ENCODE assay signal across 1 cellular context in the genomic region with DNA sequence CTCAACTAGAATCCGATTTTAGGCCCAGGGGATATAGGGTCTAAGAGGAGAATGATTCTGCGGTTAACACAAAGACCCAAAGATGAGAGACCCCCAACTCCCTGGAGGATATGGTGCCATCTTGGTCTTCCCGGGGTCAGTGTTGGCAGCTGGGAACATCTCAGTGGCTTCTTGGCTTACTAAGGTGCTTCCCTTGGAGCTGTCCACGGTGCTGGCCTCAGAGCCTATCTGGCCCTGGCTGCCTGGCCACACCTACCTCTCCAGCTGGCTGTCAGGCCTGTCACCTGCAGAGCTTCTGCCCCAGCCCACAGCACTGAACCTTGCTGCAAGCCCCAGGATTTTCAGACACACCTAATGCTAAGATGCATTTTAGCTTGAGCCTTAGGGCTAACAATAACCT.
A peak's percentile ranks its signal among the peaks of the same experiment; 100 is the strongest.
TF ChIP-seq lines count a peak whose summit lies in the region.

No MANE protein-coding gene starts in this region.

TF ChIP-seq in K562, 482 proteins besides CTCF, POLR2A, EP300 and RAD21 (continued from another document):
- TF ChIP-seq, protein P1, sequence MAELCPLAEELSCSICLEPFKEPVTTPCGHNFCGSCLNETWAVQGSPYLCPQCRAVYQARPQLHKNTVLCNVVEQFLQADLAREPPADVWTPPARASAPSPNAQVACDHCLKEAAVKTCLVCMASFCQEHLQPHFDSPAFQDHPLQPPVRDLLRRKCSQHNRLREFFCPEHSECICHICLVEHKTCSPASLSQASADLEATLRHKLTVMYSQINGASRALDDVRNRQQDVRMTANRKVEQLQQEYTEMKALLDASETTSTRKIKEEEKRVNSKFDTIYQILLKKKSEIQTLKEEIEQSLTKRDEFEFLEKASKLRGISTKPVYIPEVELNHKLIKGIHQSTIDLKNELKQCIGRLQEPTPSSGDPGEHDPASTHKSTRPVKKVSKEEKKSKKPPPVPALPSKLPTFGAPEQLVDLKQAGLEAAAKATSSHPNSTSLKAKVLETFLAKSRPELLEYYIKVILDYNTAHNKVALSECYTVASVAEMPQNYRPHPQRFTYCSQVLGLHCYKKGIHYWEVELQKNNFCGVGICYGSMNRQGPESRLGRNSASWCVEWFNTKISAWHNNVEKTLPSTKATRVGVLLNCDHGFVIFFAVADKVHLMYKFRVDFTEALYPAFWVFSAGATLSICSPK (IDR thresholded peaks at IDR 0.05; ENCODE audit: borderline replicate concordance): no peak
- no peak for TF ChIP-seq STAT5B (CRISPR knock-in tag; IDR thresholded peaks at IDR 0.05)
- TF ChIP-seq NUFIP1 (IDR thresholded peaks at IDR 0.05; ENCODE audit: partially characterized antibody): no peak
- TF ChIP-seq KLF13 (tag; IDR thresholded peaks at IDR 0.05; ENCODE audit: borderline replicate concordance, low read depth): no peak
- no peak for TF ChIP-seq ZBTB17 (CRISPR knock-in tag; IDR thresholded peaks at IDR 0.05)
- TF ChIP-seq, protein P2, sequence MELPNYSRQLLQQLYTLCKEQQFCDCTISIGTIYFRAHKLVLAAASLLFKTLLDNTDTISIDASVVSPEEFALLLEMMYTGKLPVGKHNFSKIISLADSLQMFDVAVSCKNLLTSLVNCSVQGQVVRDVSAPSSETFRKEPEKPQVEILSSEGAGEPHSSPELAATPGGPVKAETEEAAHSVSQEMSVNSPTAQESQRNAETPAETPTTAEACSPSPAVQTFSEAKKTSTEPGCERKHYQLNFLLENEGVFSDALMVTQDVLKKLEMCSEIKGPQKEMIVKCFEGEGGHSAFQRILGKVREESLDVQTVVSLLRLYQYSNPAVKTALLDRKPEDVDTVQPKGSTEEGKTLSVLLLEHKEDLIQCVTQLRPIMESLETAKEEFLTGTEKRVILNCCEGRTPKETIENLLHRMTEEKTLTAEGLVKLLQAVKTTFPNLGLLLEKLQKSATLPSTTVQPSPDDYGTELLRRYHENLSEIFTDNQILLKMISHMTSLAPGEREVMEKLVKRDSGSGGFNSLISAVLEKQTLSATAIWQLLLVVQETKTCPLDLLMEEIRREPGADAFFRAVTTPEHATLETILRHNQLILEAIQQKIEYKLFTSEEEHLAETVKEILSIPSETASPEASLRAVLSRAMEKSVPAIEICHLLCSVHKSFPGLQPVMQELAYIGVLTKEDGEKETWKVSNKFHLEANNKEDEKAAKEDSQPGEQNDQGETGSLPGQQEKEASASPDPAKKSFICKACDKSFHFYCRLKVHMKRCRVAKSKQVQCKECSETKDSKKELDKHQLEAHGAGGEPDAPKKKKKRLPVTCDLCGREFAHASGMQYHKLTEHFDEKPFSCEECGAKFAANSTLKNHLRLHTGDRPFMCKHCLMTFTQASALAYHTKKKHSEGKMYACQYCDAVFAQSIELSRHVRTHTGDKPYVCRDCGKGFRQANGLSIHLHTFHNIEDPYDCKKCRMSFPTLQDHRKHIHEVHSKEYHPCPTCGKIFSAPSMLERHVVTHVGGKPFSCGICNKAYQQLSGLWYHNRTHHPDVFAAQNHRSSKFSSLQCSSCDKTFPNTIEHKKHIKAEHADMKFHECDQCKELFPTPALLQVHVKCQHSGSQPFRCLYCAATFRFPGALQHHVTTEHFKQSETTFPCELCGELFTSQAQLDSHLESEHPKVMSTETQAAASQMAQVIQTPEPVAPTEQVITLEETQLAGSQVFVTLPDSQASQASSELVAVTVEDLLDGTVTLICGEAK (IDR thresholded peaks at IDR 0.05): no peak
- TF ChIP-seq, protein P2 (CRISPR knock-in tag; IDR thresholded peaks at IDR 0.05): no peak
- TF ChIP-seq, protein P3, sequence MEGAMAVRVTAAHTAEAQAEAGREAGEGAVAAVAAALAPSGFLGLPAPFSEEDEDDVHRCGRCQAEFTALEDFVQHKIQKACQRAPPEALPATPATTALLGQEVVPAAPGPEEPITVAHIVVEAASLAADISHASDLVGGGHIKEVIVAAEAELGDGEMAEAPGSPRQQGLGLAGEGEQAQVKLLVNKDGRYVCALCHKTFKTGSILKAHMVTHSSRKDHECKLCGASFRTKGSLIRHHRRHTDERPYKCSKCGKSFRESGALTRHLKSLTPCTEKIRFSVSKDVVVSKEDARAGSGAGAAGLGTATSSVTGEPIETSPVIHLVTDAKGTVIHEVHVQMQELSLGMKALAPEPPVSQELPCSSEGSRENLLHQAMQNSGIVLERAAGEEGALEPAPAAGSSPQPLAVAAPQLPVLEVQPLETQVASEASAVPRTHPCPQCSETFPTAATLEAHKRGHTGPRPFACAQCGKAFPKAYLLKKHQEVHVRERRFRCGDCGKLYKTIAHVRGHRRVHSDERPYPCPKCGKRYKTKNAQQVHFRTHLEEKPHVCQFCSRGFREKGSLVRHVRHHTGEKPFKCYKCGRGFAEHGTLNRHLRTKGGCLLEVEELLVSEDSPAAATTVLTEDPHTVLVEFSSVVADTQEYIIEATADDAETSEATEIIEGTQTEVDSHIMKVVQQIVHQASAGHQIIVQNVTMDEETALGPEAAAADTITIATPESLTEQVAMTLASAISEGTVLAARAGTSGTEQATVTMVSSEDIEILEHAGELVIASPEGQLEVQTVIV (CRISPR knock-in tag; IDR thresholded peaks at IDR 0.05; ENCODE audit: borderline replicate concordance): no peak
- TF ChIP-seq, protein P4, sequence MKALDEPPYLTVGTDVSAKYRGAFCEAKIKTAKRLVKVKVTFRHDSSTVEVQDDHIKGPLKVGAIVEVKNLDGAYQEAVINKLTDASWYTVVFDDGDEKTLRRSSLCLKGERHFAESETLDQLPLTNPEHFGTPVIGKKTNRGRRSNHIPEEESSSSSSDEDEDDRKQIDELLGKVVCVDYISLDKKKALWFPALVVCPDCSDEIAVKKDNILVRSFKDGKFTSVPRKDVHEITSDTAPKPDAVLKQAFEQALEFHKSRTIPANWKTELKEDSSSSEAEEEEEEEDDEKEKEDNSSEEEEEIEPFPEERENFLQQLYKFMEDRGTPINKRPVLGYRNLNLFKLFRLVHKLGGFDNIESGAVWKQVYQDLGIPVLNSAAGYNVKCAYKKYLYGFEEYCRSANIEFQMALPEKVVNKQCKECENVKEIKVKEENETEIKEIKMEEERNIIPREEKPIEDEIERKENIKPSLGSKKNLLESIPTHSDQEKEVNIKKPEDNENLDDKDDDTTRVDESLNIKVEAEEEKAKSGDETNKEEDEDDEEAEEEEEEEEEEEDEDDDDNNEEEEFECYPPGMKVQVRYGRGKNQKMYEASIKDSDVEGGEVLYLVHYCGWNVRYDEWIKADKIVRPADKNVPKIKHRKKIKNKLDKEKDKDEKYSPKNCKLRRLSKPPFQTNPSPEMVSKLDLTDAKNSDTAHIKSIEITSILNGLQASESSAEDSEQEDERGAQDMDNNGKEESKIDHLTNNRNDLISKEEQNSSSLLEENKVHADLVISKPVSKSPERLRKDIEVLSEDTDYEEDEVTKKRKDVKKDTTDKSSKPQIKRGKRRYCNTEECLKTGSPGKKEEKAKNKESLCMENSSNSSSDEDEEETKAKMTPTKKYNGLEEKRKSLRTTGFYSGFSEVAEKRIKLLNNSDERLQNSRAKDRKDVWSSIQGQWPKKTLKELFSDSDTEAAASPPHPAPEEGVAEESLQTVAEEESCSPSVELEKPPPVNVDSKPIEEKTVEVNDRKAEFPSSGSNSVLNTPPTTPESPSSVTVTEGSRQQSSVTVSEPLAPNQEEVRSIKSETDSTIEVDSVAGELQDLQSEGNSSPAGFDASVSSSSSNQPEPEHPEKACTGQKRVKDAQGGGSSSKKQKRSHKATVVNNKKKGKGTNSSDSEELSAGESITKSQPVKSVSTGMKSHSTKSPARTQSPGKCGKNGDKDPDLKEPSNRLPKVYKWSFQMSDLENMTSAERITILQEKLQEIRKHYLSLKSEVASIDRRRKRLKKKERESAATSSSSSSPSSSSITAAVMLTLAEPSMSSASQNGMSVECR (CRISPR knock-in tag; IDR thresholded peaks at IDR 0.05): peak; percentile 87
- TF ChIP-seq, protein P5, sequence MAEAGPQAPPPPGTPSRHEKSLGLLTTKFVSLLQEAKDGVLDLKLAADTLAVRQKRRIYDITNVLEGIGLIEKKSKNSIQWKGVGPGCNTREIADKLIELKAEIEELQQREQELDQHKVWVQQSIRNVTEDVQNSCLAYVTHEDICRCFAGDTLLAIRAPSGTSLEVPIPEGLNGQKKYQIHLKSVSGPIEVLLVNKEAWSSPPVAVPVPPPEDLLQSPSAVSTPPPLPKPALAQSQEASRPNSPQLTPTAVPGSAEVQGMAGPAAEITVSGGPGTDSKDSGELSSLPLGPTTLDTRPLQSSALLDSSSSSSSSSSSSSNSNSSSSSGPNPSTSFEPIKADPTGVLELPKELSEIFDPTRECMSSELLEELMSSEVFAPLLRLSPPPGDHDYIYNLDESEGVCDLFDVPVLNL (CRISPR knock-in tag; IDR thresholded peaks at IDR 0.05; ENCODE audit: low read depth): no peak
- TF ChIP-seq CHD1 (IDR thresholded peaks at IDR 0.05; ENCODE audit: low read length): no peak
- TF ChIP-seq FUS (optimal IDR thresholded peaks at IDR 0.05; ENCODE audit: low read depth, low read length): no peak
- no peak for TF ChIP-seq HNRNPLL (IDR thresholded peaks at IDR 0.05; ENCODE audit: low read depth, low read length, poor library complexity, severe bottlenecking)
- no peak for TF ChIP-seq CREM (IDR thresholded peaks at IDR 0.05; ENCODE audit: low read depth)
- TF ChIP-seq ESRRB (CRISPR knock-in tag; IDR thresholded peaks at IDR 0.05; ENCODE audit: borderline replicate concordance): no peak
